43 cellular contexts compared by ENCODE assay signal in genomic region chr16:66916518-66916917, GRCh38. TPM values are rescaled to one million over a fixed set of nuclear protein-coding genes. Genes with fewer than 3 reads are reported as not detected.
"Had no signal": no experiment of that assay in that cellular context is flagged by ENCODE, and none has a peak within 500 bp of the region (broad histone marks: within the 10 kb centered on the region; RNA-seq: fewer than 3 reads in every experiment).

No MANE protein-coding gene starts in this region.

- H3K36me3 Mint-ChIP-seq: activated naive CD4-positive, alpha-beta T cell treated with anti-CD3 and anti-CD28 coated beads, Interleukin-2, amount 10 ng/mL, durations not matched to agents 7 days and 5 days; activated naive CD4-positive, alpha-beta T cell treated with anti-CD3 and anti-CD28 coated beads, Interleukin-2, amount 50 U/mL, for 24 hours; activated naive CD4-positive, alpha-beta T cell treated with anti-CD3 and anti-CD28 coated beads, Interleukin-2, amount 50 U/mL, for 72 hours; activated naive CD8-positive, alpha-beta T cell; activated naive CD8-positive, alpha-beta T cell treated with anti-CD3 and anti-CD28 coated beads for 36 hours; activated naive CD8-positive, alpha-beta T cell treated with anti-CD3 and anti-CD28 coated beads, Interleukin-2, amount 10 ng/mL, durations not matched to agents 7 days and 5 days; brain had no signal

- DNase-seq: activated effector memory CD4-positive, alpha-beta T cell treated with anti-CD3 and anti-CD28 coated beads, Interleukin-2, amount 50 U/mL, for 16 hours; activated effector memory CD4-positive, alpha-beta T cell treated with Interleukin-2 at 50 U/mL for 16 hours; activated gamma-delta T cell; activated gamma-delta T cell treated with Interleukin-2 at 50 U/mL for 16 hours; activated naive CD4-positive, alpha-beta T cell; activated naive CD4-positive, alpha-beta T cell treated with anti-CD3 and anti-CD28 coated beads for 36 hours; activated naive CD4-positive, alpha-beta T cell treated with anti-CD3 and anti-CD28 coated beads, Interleukin-2, amount 10 ng/mL, durations not matched to agents 7 days and 5 days; activated naive CD4-positive, alpha-beta T cell treated with anti-CD3 and anti-CD28 coated beads, Interleukin-2, amount 50 U/mL, for 16 hours; activated naive CD4-positive, alpha-beta T cell treated with Interleukin-2 at 50 U/mL for 16 hours; activated naive CD8-positive, alpha-beta T cell treated with anti-CD3 and anti-CD28 coated beads for 36 hours; activated naive CD8-positive, alpha-beta T cell treated with anti-CD3 and anti-CD28 coated beads, Interleukin-2, amount 10 ng/mL, durations not matched to agents 7 days and 5 days; activated naive CD8-positive, alpha-beta T cell treated with anti-CD3 and anti-CD28 coated beads, Interleukin-2, amount 50 U/mL, for 24 hours; activated T-cell treated with anti-CD3 and anti-CD28 coated beads for 4 hours; activated T-cell treated with anti-CD3 and anti-CD28 coated beads, Interleukin-2, amount 50 U/mL, for 1 hour; activated T-cell treated with anti-CD3 and anti-CD28 coated beads, Interleukin-2, amount 50 U/mL, for 24 hours; activated T-cell treated with anti-CD3 and anti-CD28 coated beads, Interleukin-2, amount 50 U/mL, for 4 hours; activated T-cell treated with anti-CD3 and anti-CD28 coated beads, Interleukin-2, amount 50 U/mL, for 48 hours; activated T-cell treated with anti-CD3 and anti-CD28 coated beads, Interleukin-2, amount 50 U/mL, for 72 hours; adrenal gland; amniotic stem cell; amygdala; anterior cingulate cortex; aorta; body of pancreas; brain microvascular endothelial cell; caudate nucleus; central memory CD4-positive, alpha-beta T cell; cerebellar nuclear complex had no signal

- H3K4me3 Mint-ChIP-seq: activated naive CD4-positive, alpha-beta T cell treated with anti-CD3 and anti-CD28 coated beads for 36 hours; activated naive CD4-positive, alpha-beta T cell treated with anti-CD3 and anti-CD28 coated beads, Interleukin-2, amount 10 ng/mL, durations not matched to agents 7 days and 5 days; activated naive CD4-positive, alpha-beta T cell treated with anti-CD3 and anti-CD28 coated beads, Interleukin-2, amount 50 U/mL, for 24 hours; activated naive CD8-positive, alpha-beta T cell; activated naive CD8-positive, alpha-beta T cell treated with anti-CD3 and anti-CD28 coated beads for 36 hours; activated naive CD8-positive, alpha-beta T cell treated with anti-CD3 and anti-CD28 coated beads, Interleukin-2, amount 10 ng/mL, durations not matched to agents 7 days and 5 days; activated naive CD8-positive, alpha-beta T cell treated with anti-CD3 and anti-CD28 coated beads, Interleukin-2, amount 50 U/mL, for 24 hours; activated T-cell treated with anti-CD3 and anti-CD28 coated beads, Interleukin-2, amount 50 U/mL, for 24 hours; activated T-cell treated with anti-CD3 and anti-CD28 coated beads, Interleukin-2, amount 50 U/mL, for 4 hours; activated T-cell treated with anti-CD3 and anti-CD28 coated beads, Interleukin-2, amount 50 U/mL, for 72 hours; activated T-helper 1 cell treated with anti-CD3 and anti-CD28 coated beads, Interleukin-12 subunit alpha, Interleukin-12 subunit beta, Interleukin-2, Interleukin-4 antibody, amounts not matched to agents 30 ng/mL and 10 ng/mL and 1 ng/mL, durations not matched to agents 14 hours and 24 hours and 36 hours; activated T-helper 17 cell treated with anti-CD3 and anti-CD28 coated beads, Interleukin-2, amount 50 U/mL, for 72 hours; brain; central memory CD8-positive, alpha-beta T cell had no signal

- H3K27ac Mint-ChIP-seq: activated naive CD4-positive, alpha-beta T cell treated with anti-CD3 and anti-CD28 coated beads for 36 hours; activated naive CD4-positive, alpha-beta T cell treated with anti-CD3 and anti-CD28 coated beads, Interleukin-2, amount 10 ng/mL, durations not matched to agents 7 days and 5 days; activated naive CD4-positive, alpha-beta T cell treated with anti-CD3 and anti-CD28 coated beads, Interleukin-2, amount 50 U/mL, for 24 hours; activated naive CD4-positive, alpha-beta T cell treated with anti-CD3 and anti-CD28 coated beads, Interleukin-2, amount 50 U/mL, for 72 hours; activated naive CD8-positive, alpha-beta T cell; activated naive CD8-positive, alpha-beta T cell treated with anti-CD3 and anti-CD28 coated beads for 36 hours; activated naive CD8-positive, alpha-beta T cell treated with anti-CD3 and anti-CD28 coated beads, Interleukin-2, amount 10 ng/mL, durations not matched to agents 7 days and 5 days; activated naive CD8-positive, alpha-beta T cell treated with anti-CD3 and anti-CD28 coated beads, Interleukin-2, amount 50 U/mL, for 24 hours; activated T-cell treated with anti-CD3 and anti-CD28 coated beads, Interleukin-2, amount 50 U/mL, for 24 hours; activated T-cell treated with anti-CD3 and anti-CD28 coated beads, Interleukin-2, amount 50 U/mL, for 72 hours; activated T-helper 1 cell treated with anti-CD3 and anti-CD28 coated beads, Interleukin-12 subunit alpha, Interleukin-12 subunit beta, Interleukin-2, Interleukin-4 antibody, amounts not matched to agents 30 ng/mL and 10 ng/mL and 1 ng/mL, durations not matched to agents 14 hours and 24 hours and 36 hours; activated T-helper 17 cell treated with anti-CD3 and anti-CD28 coated beads, Interleukin-2, amount 50 U/mL, for 72 hours; activated T-helper 2 cell treated with anti-CD3 and anti-CD28 coated beads, Interferon-gamma antibody, Interleukin-2, Interleukin-4, amounts not matched to agents 10 μg/mL and 5 μg/mL and 100 μg/mL, durations not matched to agents 14 hours and 24 hours and 36 hours; brain had no signal

- H3K27me3 ChIP-seq: adrenal gland, ascending aorta, body of pancreas, cardiac muscle cell had no signal

- H3K4me1 Mint-ChIP-seq: activated naive CD4-positive, alpha-beta T cell treated with anti-CD3 and anti-CD28 coated beads, Interleukin-2, amount 10 ng/mL, durations not matched to agents 7 days and 5 days; activated naive CD4-positive, alpha-beta T cell treated with anti-CD3 and anti-CD28 coated beads, Interleukin-2, amount 50 U/mL, for 24 hours; activated naive CD8-positive, alpha-beta T cell treated with anti-CD3 and anti-CD28 coated beads for 36 hours; activated naive CD8-positive, alpha-beta T cell treated with anti-CD3 and anti-CD28 coated beads, Interleukin-2, amount 10 ng/mL, durations not matched to agents 7 days and 5 days; activated T-helper 17 cell treated with anti-CD3 and anti-CD28 coated beads, Interleukin-2, amount 50 U/mL, for 72 hours; central memory CD8-positive, alpha-beta T cell had no signal

- H3K9me3 Mint-ChIP-seq: activated naive CD4-positive, alpha-beta T cell treated with anti-CD3 and anti-CD28 coated beads for 36 hours; activated naive CD4-positive, alpha-beta T cell treated with anti-CD3 and anti-CD28 coated beads, Interleukin-2, amount 10 ng/mL, durations not matched to agents 7 days and 5 days; activated naive CD4-positive, alpha-beta T cell treated with anti-CD3 and anti-CD28 coated beads, Interleukin-2, amount 50 U/mL, for 24 hours; activated naive CD4-positive, alpha-beta T cell treated with anti-CD3 and anti-CD28 coated beads, Interleukin-2, amount 50 U/mL, for 72 hours; activated naive CD8-positive, alpha-beta T cell treated with anti-CD3 and anti-CD28 coated beads for 36 hours; activated naive CD8-positive, alpha-beta T cell treated with anti-CD3 and anti-CD28 coated beads, Interleukin-2, amount 10 ng/mL, durations not matched to agents 7 days and 5 days; activated naive CD8-positive, alpha-beta T cell treated with anti-CD3 and anti-CD28 coated beads, Interleukin-2, amount 50 U/mL, for 24 hours; activated T-cell treated with anti-CD3 and anti-CD28 coated beads, Interleukin-2, amount 50 U/mL, for 24 hours; activated T-cell treated with anti-CD3 and anti-CD28 coated beads, Interleukin-2, amount 50 U/mL, for 4 hours; activated T-cell treated with anti-CD3 and anti-CD28 coated beads, Interleukin-2, amount 50 U/mL, for 72 hours; activated T-helper 1 cell treated with anti-CD3 and anti-CD28 coated beads, Interleukin-12 subunit alpha, Interleukin-12 subunit beta, Interleukin-2, Interleukin-4 antibody, amounts not matched to agents 30 ng/mL and 10 ng/mL and 1 ng/mL, durations not matched to agents 14 hours and 24 hours and 36 hours; activated T-helper 17 cell treated with anti-CD3 and anti-CD28 coated beads, Interleukin-2, amount 50 U/mL, for 72 hours; activated T-helper 2 cell treated with anti-CD3 and anti-CD28 coated beads, Interferon-gamma antibody, Interleukin-2, Interleukin-4, amounts not matched to agents 10 μg/mL and 5 μg/mL and 100 μg/mL, durations not matched to agents 14 hours and 24 hours and 36 hours; central memory CD8-positive, alpha-beta T cell had no signal

- H3K36me3 ChIP-seq: adrenal gland, brain microvascular endothelial cell, breast epithelium, cardiac muscle cell had no signal

- FAIRE-seq: astrocyte, bronchial epithelial cell had no signal

- H3K4me1 ChIP-seq: adrenal gland, body of pancreas, breast epithelium had no signal

- H3K9me3 ChIP-seq: adrenal gland, ascending aorta, body of pancreas, breast epithelium had no signal

- H3K4me3 ChIP-seq: adrenal gland, ascending aorta, body of pancreas, breast epithelium, cardiac muscle cell had no signal

- ATAC-seq: activated naive CD4-positive, alpha-beta T cell treated with anti-CD3 and anti-CD28 coated beads, Interleukin-2, amount 50 U/mL, for 72 hours; activated naive CD8-positive, alpha-beta T cell treated with anti-CD3 and anti-CD28 coated beads, Interleukin-2, amount 50 U/mL, for 24 hours; activated T-cell treated with anti-CD3 and anti-CD28 coated beads, Interleukin-2, amount 50 U/mL, for 4 hours; activated T-cell treated with anti-CD3 and anti-CD28 coated beads, Interleukin-2, amount 50 U/mL, for 72 hours; activated T-helper 17 cell treated with anti-CD3 and anti-CD28 coated beads, Interleukin-2, amount 50 U/mL, for 72 hours; body of pancreas had no signal

- H3K27ac ChIP-seq: adrenal gland, ascending aorta, body of pancreas, brain microvascular endothelial cell, breast epithelium, cardiac muscle cell had no signal

RNA-seq across cellular contexts. Expression of gene CDH16, which starts 2.2 kb away (rescaled TPM):
- total RNA-seq: activated naive CD4-positive, alpha-beta T cell treated with anti-CD3 and anti-CD28 coated beads for 36 hours; activated naive CD4-positive, alpha-beta T cell treated with anti-CD3 and anti-CD28 coated beads, Interleukin-2, amount 50 U/mL, for 72 hours; activated naive CD8-positive, alpha-beta T cell treated with anti-CD3 and anti-CD28 coated beads for 36 hours; activated naive CD8-positive, alpha-beta T cell treated with anti-CD3 and anti-CD28 coated beads, Interleukin-2, amount 10 ng/mL, durations not matched to agents 7 days and 5 days; activated T-cell treated with anti-CD3 and anti-CD28 coated beads, Interleukin-2, amount 50 U/mL, for 4 hours; activated T-cell treated with anti-CD3 and anti-CD28 coated beads, Interleukin-2, amount 50 U/mL, for 72 hours; activated T-helper 1 cell treated with anti-CD3 and anti-CD28 coated beads, Interleukin-12 subunit alpha, Interleukin-12 subunit beta, Interleukin-2, Interleukin-4 antibody, amounts not matched to agents 30 ng/mL and 10 ng/mL and 1 ng/mL, durations not matched to agents 14 hours and 24 hours and 36 hours; activated T-helper 17 cell treated with anti-CD3 and anti-CD28 coated beads, Interleukin-2, amount 50 U/mL, for 72 hours; activated T-helper 2 cell treated with anti-CD3 and anti-CD28 coated beads, Interferon-gamma antibody, Interleukin-2, Interleukin-4, amounts not matched to agents 10 μg/mL and 5 μg/mL and 100 μg/mL, durations not matched to agents 14 hours and 24 hours and 36 hours; aorta; ascending aorta; astrocyte; body of pancreas; breast epithelium; cerebellum had no signal
- polyA plus RNA-seq: adipose tissue, adrenal gland, cardiac muscle cell had no signal
